ENCODE assay signal across 18 cellular contexts in genomic region chr16:2242598-2242997, GRCh38. TPM values are rescaled to one million over a fixed set of nuclear protein-coding genes. Genes with fewer than 3 reads are reported as not detected.
A peak's percentile ranks its signal among the peaks of the same experiment; 100 is the strongest.
DNase-seq lines count a peak whose midpoint lies in the region; ATAC-seq and TF ChIP-seq lines count a peak whose summit lies in the region.
"Had no signal": no experiment of that assay in that cellular context is flagged by ENCODE, and none has a peak within 500 bp of the region (broad histone marks: within the 10 kb centered on the region; RNA-seq: fewer than 3 reads in every experiment).

No MANE protein-coding gene starts in this region.

- CTCF ChIA-PET in SK-N-SH (lab: Yijun Ruan, JAX): interaction anchor here (2.2 to 2.4 kb wide), 2 partner anchors 9 to 12 kb away, joined by 5 to 8 read pairs; partner anchors contain the start of gene ECI1

- H4K20me1 ChIP-seq in SK-N-SH (ENCODE audit: insufficient read depth): no peaks in the 10 kb centered on the region

- no peak for TF ChIP-seq RAD21 in SK-N-SH (IDR thresholded peaks at IDR 0.05; ENCODE audit: low read length)

- intact Hi-C loops in left colon (cut with DNase I, micrococcal nuclease): no loop called here

- H3K9ac ChIP-seq in SK-N-SH: no peak overlapping the region
- H3K9ac ChIP-seq: BLaER1 had no signal

- no peak for TF ChIP-seq CTCF in SK-N-SH (IDR thresholded peaks at IDR 0.05)

- no peak overlapping the region for H3K4me2 ChIP-seq in SK-N-SH
- H3K4me2 ChIP-seq: BLaER1, GM23338 had no signal

- H2AFZ ChIP-seq in SK-N-SH (ENCODE audit: low read depth): no peak overlapping the region
- H2AFZ ChIP-seq: GM23338 had no signal

- no peaks in the 10 kb centered on the region for H3K4me1 ChIP-seq in SK-N-SH (ENCODE audit: control insufficient read depth in 1 of 2, insufficient read depth in 2 of 2, low read depth in 1 of 2, low read length in 1 of 2)

- ATAC-seq in SK-N-SH treated with all-trans-retinoic acid at 6 μM for 48 hours (no peak), left colon (peak; percentile 30), GM21529 (IDR thresholded peaks at IDR 0.05; ENCODE audit: unreplicated experiment) (no peak)

- no peaks in the 10 kb centered on the region for H3K27me3 ChIP-seq in SK-N-SH (ENCODE audit: insufficient read depth)

- peaks cover 10% of the 10 kb centered on the region for H3F3A ChIP-seq in SK-N-SH (replicated peaks; ENCODE audit: insufficient read depth)

- DNase-seq in SK-N-SH (peak; percentile 22), 8988T (peak; percentile 12), SW480 (ENCODE audit: low spot score) (peak; percentile 59), left colon (no peak), GM03348 (ENCODE audit: low spot score) (no peak), cerebellum (ENCODE audit: low spot score) (no peak)
- DNase-seq: CD8-positive, alpha-beta memory T cell; DND-41; KG1; NCI-H1436; NCI-H2029; NCI-H2171; NCI-H446; RPMI8226 had no signal

- no peak for TF ChIP-seq EP300 in SK-N-SH (IDR thresholded peaks at IDR 0.05; ENCODE audit: borderline replicate concordance in 1 of 2, low read depth in 1 of 2, low read length in 1 of 2)

- H3K4me3 ChIP-seq in SK-N-SH (ENCODE audit: low read depth in 2 of 2, low read length in 1 of 2): no peak overlapping the region
- H3K4me3 ChIP-seq: BLaER1, GM23338 had no signal

- H3K36me3 ChIP-seq in SK-N-SH (replicated peaks in 1 of 2; ENCODE audit: control insufficient read depth in 1 of 2, insufficient read depth in 2 of 2, low read length in 1 of 2): peaks cover 8 to 33% of the 10 kb centered on the region in 2 experiments

- H3K79me2 ChIP-seq in SK-N-SH (ENCODE audit: insufficient read depth): peaks cover 7% of the 10 kb centered on the region

- 97% methylated on average over 5 of the region's 11 CpGs for WGBS in SK-N-SH (ENCODE audit: low lambda C conversion rate)

- POLR2A ChIA-PET in SK-N-SH (lab: Yijun Ruan, JAX): no interaction called here

- no peak overlapping the region for H3K27ac ChIP-seq in SK-N-SH (ENCODE audit: low read depth in 2 of 2, low read length in 1 of 2)
- H3K27ac ChIP-seq: BLaER1 had no signal

- no peaks in the 10 kb centered on the region for H3K9me3 ChIP-seq in SK-N-SH
- H3K9me3 ChIP-seq: BLaER1 had no signal

- no peaks in the 10 kb centered on the region for H3K9me2 ChIP-seq in SK-N-SH

TF ChIP-seq in SK-N-SH, 30 proteins besides CTCF, POLR2A, EP300 and RAD21 (continues in another document):
- no peak for TF ChIP-seq SMC3 (IDR thresholded peaks at IDR 0.05; ENCODE audit: low read depth, low read length)
- no peak for TF ChIP-seq RFX5 (IDR thresholded peaks at IDR 0.05; ENCODE audit: low read length)
- no peak for TF ChIP-seq FOXM1 (IDR thresholded peaks at IDR 0.05; ENCODE audit: low read depth)
- no peak for TF ChIP-seq NFIC (IDR thresholded peaks at IDR 0.05; ENCODE audit: borderline replicate concordance)
- TF ChIP-seq SIN3A (IDR thresholded peaks at IDR 0.05; ENCODE audit: borderline replicate concordance, low read depth, low read length): no peak
- no peak for TF ChIP-seq EZH2phosphoT487 (IDR thresholded peaks at IDR 0.05; ENCODE audit: borderline replicate concordance, low read depth)
- TF ChIP-seq JUND (IDR thresholded peaks at IDR 0.05): no peak
- no peak for TF ChIP-seq FOXJ3 (CRISPR knock-in tag; IDR thresholded peaks at IDR 0.05)
- TF ChIP-seq IRF3 (IDR thresholded peaks at IDR 0.05; ENCODE audit: low read depth, low read length): no peak
- no peak for TF ChIP-seq TAF1 (IDR thresholded peaks at IDR 0.05; ENCODE audit: borderline replicate concordance, low read depth, low read length)
- TF ChIP-seq TCF12 (IDR thresholded peaks at IDR 0.05): no peak
- TF ChIP-seq RXRA (IDR thresholded peaks at IDR 0.05; ENCODE audit: borderline replicate concordance, low read depth): no peak
- no peak for TF ChIP-seq FOSL2 (IDR thresholded peaks at IDR 0.05; ENCODE audit: borderline replicate concordance, low read depth)
- no peak for TF ChIP-seq GATA2 (CRISPR knock-in tag; IDR thresholded peaks at IDR 0.05)
- no peak for TF ChIP-seq TEAD4 (IDR thresholded peaks at IDR 0.05; ENCODE audit: borderline replicate concordance, insufficient read depth)
- no peak for TF ChIP-seq MXI1 (IDR thresholded peaks at IDR 0.05; ENCODE audit: low read depth, low read length)
- no peak for TF ChIP-seq RCOR1 (IDR thresholded peaks at IDR 0.05; ENCODE audit: low read length)
- no peak for TF ChIP-seq GABPA (IDR thresholded peaks at IDR 0.05; ENCODE audit: low read depth)

TF ChIP-seq in SK-N-SH treated with all-trans-retinoic acid at 6 μM for 48 hours, 23 proteins besides CTCF, POLR2A, EP300 and RAD21:
- no peak for TF ChIP-seq ZFP3 (CRISPR knock-in tag; IDR thresholded peaks at IDR 0.05)
- no peak for TF ChIP-seq ZC3H10 (CRISPR knock-in tag; IDR thresholded peaks at IDR 0.05)
- no peak for TF ChIP-seq ZNF565 (CRISPR knock-in tag; conservative IDR thresholded peaks at IDR 0.05; ENCODE audit: low read depth)
- no peak for TF ChIP-seq POU6F1 (CRISPR knock-in tag; IDR thresholded peaks at IDR 0.05; ENCODE audit: borderline replicate concordance, low read depth)
- no peak for TF ChIP-seq ARNTL (CRISPR knock-in tag; IDR thresholded peaks at IDR 0.05; ENCODE audit: borderline replicate concordance, low read depth)
- no peak for TF ChIP-seq ESRRG (CRISPR knock-in tag; IDR thresholded peaks at IDR 0.05)
- TF ChIP-seq ISL1 (CRISPR knock-in tag; IDR thresholded peaks at IDR 0.05): no peak
- TF ChIP-seq, protein P1, sequence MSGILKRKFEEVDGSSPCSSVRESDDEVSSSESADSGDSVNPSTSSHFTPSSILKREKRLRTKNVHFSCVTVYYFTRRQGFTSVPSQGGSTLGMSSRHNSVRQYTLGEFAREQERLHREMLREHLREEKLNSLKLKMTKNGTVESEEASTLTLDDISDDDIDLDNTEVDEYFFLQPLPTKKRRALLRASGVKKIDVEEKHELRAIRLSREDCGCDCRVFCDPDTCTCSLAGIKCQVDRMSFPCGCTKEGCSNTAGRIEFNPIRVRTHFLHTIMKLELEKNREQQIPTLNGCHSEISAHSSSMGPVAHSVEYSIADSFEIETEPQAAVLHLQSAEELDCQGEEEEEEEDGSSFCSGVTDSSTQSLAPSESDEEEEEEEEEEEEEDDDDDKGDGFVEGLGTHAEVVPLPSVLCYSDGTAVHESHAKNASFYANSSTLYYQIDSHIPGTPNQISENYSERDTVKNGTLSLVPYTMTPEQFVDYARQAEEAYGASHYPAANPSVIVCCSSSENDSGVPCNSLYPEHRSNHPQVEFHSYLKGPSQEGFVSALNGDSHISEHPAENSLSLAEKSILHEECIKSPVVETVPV (CRISPR knock-in tag; IDR thresholded peaks at IDR 0.05): no peak
- no peak for TF ChIP-seq OSR1 (CRISPR knock-in tag; IDR thresholded peaks at IDR 0.05)
- TF ChIP-seq TCF4 (CRISPR knock-in tag; IDR thresholded peaks at IDR 0.05; ENCODE audit: borderline replicate concordance): no peak
- TF ChIP-seq SNAI2 (CRISPR knock-in tag; IDR thresholded peaks at IDR 0.05): no peak

RNA-seq across cellular contexts. Expression of gene DNASE1L2, which starts 6.4 kb away (rescaled TPM):
- 2.4 and 2.5 TPM in 2 replicates for polyA plus RNA-seq in SK-N-SH (2012; rRNA removed)
- polyA plus RNA-seq in SK-N-SH (2012; cell fraction: cytosol; rRNA removed): 0.31 and 0.63 TPM in 2 replicates
- 15.1 and 20.3 TPM in 2 replicates for polyA plus RNA-seq in SK-N-SH (2012; cell fraction: nucleus; rRNA removed)
- total RNA-seq in left colon: under 1 TPM; 0.75 to 0.82 TPM
- 3.5 TPM for total RNA-seq in cerebellum
- total RNA-seq: GM23338 had no signal
- polyA plus RNA-seq: CD8-positive, alpha-beta memory T cell had no signal

RNA-seq across cellular contexts. Expression of gene ECI1, which starts 8.8 kb away (rescaled TPM):
- polyA plus RNA-seq in SK-N-SH (2012; rRNA removed): 53.3 and 61.8 TPM in 2 replicates
- polyA plus RNA-seq in SK-N-SH (2012; cell fraction: cytosol; rRNA removed): 25.8 and 38.7 TPM in 2 replicates
- polyA plus RNA-seq in SK-N-SH (2012; cell fraction: nucleus; rRNA removed): 72.9 and 107 TPM in 2 replicates
- total RNA-seq in left colon (100 to 1,000 TPM; 113 to 132 TPM), cerebellum (17.2 TPM)

RNA-seq across cellular contexts. Expression of gene E4F1, which starts 19.2 kb away (rescaled TPM):
- polyA plus RNA-seq in SK-N-SH (2012; rRNA removed): 33.0 and 34.0 TPM in 2 replicates
- polyA plus RNA-seq in SK-N-SH (2012; cell fraction: cytosol; rRNA removed): 6.1 and 11.4 TPM in 2 replicates
- polyA plus RNA-seq in SK-N-SH (2012; cell fraction: nucleus; rRNA removed): 185 and 366 TPM in 2 replicates
- total RNA-seq in left colon: 10 to 100 TPM; 23.6 to 25.1 TPM
- total RNA-seq in cerebellum: 25.3 TPM

RNA-seq across cellular contexts. Expression of gene RNPS1, which starts 25.3 kb away (rescaled TPM):
- 227 and 277 TPM in 2 replicates for polyA plus RNA-seq in SK-N-SH (2012; rRNA removed)
- polyA plus RNA-seq in SK-N-SH (2012; cell fraction: cytosol; rRNA removed): 197 and 233 TPM in 2 replicates
- polyA plus RNA-seq in SK-N-SH (2012; cell fraction: nucleus; rRNA removed): 394 and 395 TPM in 2 replicates
- total RNA-seq in left colon (100 to 1,000 TPM in 1 of 2 donors, 10 to 100 TPM in 1; 99.3 to 127 TPM), cerebellum (74.2 TPM)

RNA-seq across cellular contexts. Expression of gene PGP, which starts 28.0 kb away (rescaled TPM):
- polyA plus RNA-seq in SK-N-SH (2012; rRNA removed): 10.3 and 10.8 TPM in 2 replicates
- 5.1 and 7.0 TPM in 2 replicates for polyA plus RNA-seq in SK-N-SH (2012; cell fraction: cytosol; rRNA removed)
- polyA plus RNA-seq in SK-N-SH (2012; cell fraction: nucleus; rRNA removed): 33.0 and 37.2 TPM in 2 replicates
- 10 to 100 TPM; 16.3 to 24.3 TPM for total RNA-seq in left colon
- 13.7 TPM for total RNA-seq in cerebellum

Comparison
In these comparisons a context has a peak if more than half of its experiments do, and no peak if none do; other contexts are left out.
1. DNase-seq: peak in SK-N-SH (single experiment), 8988T (single experiment) and SW480 (single experiment); none in left colon (0 of 2), GM03348 (single experiment) and cerebellum (single experiment).